ENCODE assay signal across 11 cellular contexts in genomic region chr11:64880240-64881001, GRCh38. TPM values are rescaled to one million over a fixed set of nuclear protein-coding genes. Genes with fewer than 3 reads are reported as not detected.
DNase-seq lines count a peak whose midpoint lies in the region; ATAC-seq and TF ChIP-seq lines count a peak whose summit lies in the region.
"Had no signal": no experiment of that assay in that cellular context is flagged by ENCODE, and none has a peak within 500 bp of the region (broad histone marks: within the 10 kb centered on the region; RNA-seq: fewer than 3 reads in every experiment).

No MANE protein-coding gene starts in this region.

- no peaks in the 10 kb centered on the region for H3K27me3 ChIP-seq in CD4-positive, CD25-positive, alpha-beta regulatory T cell (ENCODE audit: control insufficient read depth, insufficient read depth, low read length)
- H3K27me3 ChIP-seq in Karpas-422 (ENCODE audit: low read length) (no peaks in the 10 kb centered on the region), neutrophil (no peaks in the 10 kb centered on the region)

- H3K4me2 ChIP-seq in Karpas-422 (ENCODE audit: low read depth, low read length, poor library complexity, severe bottlenecking) = peak overlapping the region; percentile 95

- peak overlapping the region; percentile 68 to 100 (median 98) for H3K4me3 Mint-ChIP-seq in CD4-positive, CD25-positive, alpha-beta regulatory T cell

- no peaks in the 10 kb centered on the region for H3K9me2 ChIP-seq in Karpas-422 (replicated peaks; ENCODE audit: insufficient read depth, low read length)

- H3K4me1 Mint-ChIP-seq in CD4-positive, CD25-positive, alpha-beta regulatory T cell = peaks cover 0 to 50% (median 33%) of the 10 kb centered on the region in 4 donors

- H3K4me1 ChIP-seq in CD4-positive, CD25-positive, alpha-beta regulatory T cell (ENCODE audit: control insufficient read depth, insufficient read depth, low read length, poor library complexity, severe bottlenecking) = peaks cover 51% of the 10 kb centered on the region
- H3K4me1 ChIP-seq in Karpas-422 (ENCODE audit: low read length) = peaks cover 52% of the 10 kb centered on the region
- peaks cover 53 to 65% of the 10 kb centered on the region in 2 experiments for H3K4me1 ChIP-seq in neutrophil (ENCODE audit: control insufficient read depth in 1 of 2, insufficient read depth in 1 of 2, low read depth in 1 of 2, low read length in 1 of 2)

- ATAC-seq in CD4-positive, CD25-positive, alpha-beta regulatory T cell (ENCODE audit: low read depth in 2 of 2) = no peak
- ATAC-seq: PC-3 had no signal

- peak overlapping the region; percentile 4; the same call in 1 of the 2 replicates for H3K9ac ChIP-seq in Karpas-422 (ENCODE audit: low read length)

- peaks cover 29% of the 10 kb centered on the region for H3K79me2 ChIP-seq in Karpas-422 (ENCODE audit: low read length)

- H3K27ac Mint-ChIP-seq in CD4-positive, CD25-positive, alpha-beta regulatory T cell = peak overlapping the region; percentile 92 to 96 (median 95)

- peaks cover 22% of the 10 kb centered on the region for H3K36me3 Mint-ChIP-seq in CD4-positive, CD25-positive, alpha-beta regulatory T cell

- peak overlapping the region; percentile 87 for H3K27ac ChIP-seq in CD4-positive, CD25-positive, alpha-beta regulatory T cell (ENCODE audit: insufficient read depth, low read length, poor library complexity, severe bottlenecking)
- H3K27ac ChIP-seq in Karpas-422 (ENCODE audit: low read length) (no peak overlapping the region), neutrophil (peak overlapping the region; percentile 99)

- peak in 2 of 3 donors; percentile 55 to 78 for DNase-seq in CD4-positive, CD25-positive, alpha-beta regulatory T cell
- DNase-seq in Karpas-422 (no peak), SW 1271 (lab: John Stamatoyannopoulos, UW) (no peak), NCI-H2029 (lab: John Stamatoyannopoulos, UW) (no peak), SIG-M5 (lab: John Stamatoyannopoulos, UW) (no peak), NCI-H510A (lab: John Stamatoyannopoulos, UW) (no peak)
- peak; percentile 50 for DNase-seq in central memory CD4-positive, alpha-beta T cell
- DNase-seq: activated effector memory CD4-positive, alpha-beta T cell treated with anti-CD3 and anti-CD28 coated beads, Interleukin-2, amount 50 U/mL, for 16 hours; EL; PC-3 had no signal

- H3K9me3 Mint-ChIP-seq in CD4-positive, CD25-positive, alpha-beta regulatory T cell = peaks cover 0 to 3% (median 0%) of the 10 kb centered on the region in 7 donors

- H3K9me3 ChIP-seq in CD4-positive, CD25-positive, alpha-beta regulatory T cell (ENCODE audit: control insufficient read depth in 2 of 2, low read length in 2 of 2) = no peaks in the 10 kb centered on the region
- H3K9me3 ChIP-seq in Karpas-422 (ENCODE audit: low read length) (no peaks in the 10 kb centered on the region), neutrophil (no peaks in the 10 kb centered on the region)

- peaks cover 27% of the 10 kb centered on the region; the same call in 1 of the 2 replicates for H4K20me1 ChIP-seq in Karpas-422 (ENCODE audit: insufficient read depth, low read depth, low read length)

- H3K27me3 Mint-ChIP-seq in CD4-positive, CD25-positive, alpha-beta regulatory T cell = no peaks in the 10 kb centered on the region

- no peak for TF ChIP-seq CTCF in neutrophil (IDR thresholded peaks at IDR 0.05)

- H2AFZ ChIP-seq in Karpas-422 (ENCODE audit: low read length) = no peak overlapping the region

- peak overlapping the region; percentile 71 for H3K4me3 ChIP-seq in CD4-positive, CD25-positive, alpha-beta regulatory T cell (ENCODE audit: low read depth, low read length)
- H3K4me3 ChIP-seq in Karpas-422 (ENCODE audit: low read length) = no peak overlapping the region
- peak overlapping the region in 1 of 2 experiments; percentile 5 for H3K4me3 ChIP-seq in neutrophil (ENCODE audit: low read depth in 1 of 2, low read length in 1 of 2)

- H3K36me3 ChIP-seq in CD4-positive, CD25-positive, alpha-beta regulatory T cell (ENCODE audit: control insufficient read depth, insufficient read depth, low read length) = peaks cover 6% of the 10 kb centered on the region
- H3K36me3 ChIP-seq in Karpas-422 (ENCODE audit: insufficient read depth, low read length) (0 out of 2 replicates have a peak, but pooled peaks cover 2% of the 10 kb centered on the region), neutrophil (no peaks in the 10 kb centered on the region)

RNA-seq across cellular contexts. Expression of gene EHD1, which starts 2.0 kb away (rescaled TPM):
- 201 TPM for total RNA-seq in CD4-positive, CD25-positive, alpha-beta regulatory T cell
- 100 to 1,000 TPM; 180 to 223 (median 183) TPM for polyA plus RNA-seq in CD4-positive, CD25-positive, alpha-beta regulatory T cell
- 30.8 and 77.3 TPM in 2 replicates for total RNA-seq in Karpas-422 (2014; rRNA removed; shearing (Covaris generic); ENCODE audit: low replicate concordance)

RNA-seq across cellular contexts. Expression of gene CDC42BPG, which starts 36.0 kb away (rescaled TPM):
- total RNA-seq in CD4-positive, CD25-positive, alpha-beta regulatory T cell = 11.6 TPM
- under 1 TPM in 2 of 4 donors, not detected in 2; 0.11 to 0.13 TPM for polyA plus RNA-seq in CD4-positive, CD25-positive, alpha-beta regulatory T cell
- 0.15 and 0.22 TPM in 2 replicates for total RNA-seq in Karpas-422 (2014; rRNA removed; shearing (Covaris generic); ENCODE audit: low replicate concordance)

RNA-seq across cellular contexts. Expression of gene ATG2A, which starts 36.6 kb away (rescaled TPM):
- 234 TPM for total RNA-seq in CD4-positive, CD25-positive, alpha-beta regulatory T cell
- polyA plus RNA-seq in CD4-positive, CD25-positive, alpha-beta regulatory T cell = 1 to 10 TPM; 5.8 to 8.0 (median 6.4) TPM
- total RNA-seq in Karpas-422 (2014; rRNA removed; shearing (Covaris generic); ENCODE audit: low replicate concordance) = 16.2 and 24.6 TPM in 2 replicates

RNA-seq across cellular contexts. Expression of gene PPP2R5B, which starts 44.1 kb away (rescaled TPM):
- 34.5 TPM for total RNA-seq in CD4-positive, CD25-positive, alpha-beta regulatory T cell
- 1 to 10 TPM; 3.6 to 4.9 (median 3.8) TPM for polyA plus RNA-seq in CD4-positive, CD25-positive, alpha-beta regulatory T cell
- 1.8 and 7.5 TPM in 2 replicates for total RNA-seq in Karpas-422 (2014; rRNA removed; shearing (Covaris generic); ENCODE audit: low replicate concordance)

RNA-seq across cellular contexts. Expression of gene GPHA2, which starts 55.3 kb away (rescaled TPM):
- total RNA-seq in CD4-positive, CD25-positive, alpha-beta regulatory T cell = not detected
- polyA plus RNA-seq in CD4-positive, CD25-positive, alpha-beta regulatory T cell = not detected
- not detected in 2 replicates for total RNA-seq in Karpas-422 (2014; rRNA removed; shearing (Covaris generic); ENCODE audit: low replicate concordance)
- total RNA-seq: PC-3 had no signal

Comparison
In these comparisons a context has a peak if more than half of its experiments do, and no peak if none do; other contexts are left out.
1. DNase-seq: peak in CD4-positive, CD25-positive, alpha-beta regulatory T cell (2 of 3) and central memory CD4-positive, alpha-beta T cell (single experiment); none in Karpas-422 (single experiment), SW 1271 (0 of 2), NCI-H2029 (single experiment), SIG-M5 (single experiment) and NCI-H510A (single experiment).
2. RNA of gene CDC42BPG, which starts 36.0 kb away (total RNA-seq): 11.6 TPM in CD4-positive, CD25-positive, alpha-beta regulatory T cell (single experiment); 0.15 to 0.22 TPM in Karpas-422; every median in the first group is over 10 times any median in the second.